ENCODE assay signal across 8 cellular contexts in genomic region chr5:159310492-159310891, GRCh38.
DNase-seq lines count a peak whose midpoint lies in the region; ATAC-seq and TF ChIP-seq lines count a peak whose summit lies in the region.

No MANE protein-coding gene starts in this region.

- DNase-seq in GM12865 (ENCODE audit: low read depth), result peak; percentile 13
- DNase-seq in NCI-H748 treated with DMSO at 0.1 percent for 48 hours (lab: John Stamatoyannopoulos, UW), result peak; percentile 27
- DNase-seq in brain microvascular endothelial cell, result peak; percentile 13
- no peak for DNase-seq in LoVo (ENCODE audit: low spot score)
- no peak for DNase-seq in NCI-H446 (lab: John Stamatoyannopoulos, UW)

- TF ChIP-seq CTCF in GM12865 (IDR thresholded peaks at IDR 0.05; ENCODE audit: insufficient read depth, low read depth, low read length, missing control alignments), result no peak
- TF ChIP-seq CTCF in brain microvascular endothelial cell (IDR thresholded peaks at IDR 0.05; ENCODE audit: low read depth, low read length, missing control alignments), result no peak

- H3K9ac ChIP-seq in mucosa of stomach (ENCODE audit: low read length), result peak overlapping the region; percentile 51

- H3K9me3 ChIP-seq in mucosa of stomach (ENCODE audit: control insufficient read depth, low read length), result no peaks in the 10 kb centered on the region

- H3K36me3 ChIP-seq in brain microvascular endothelial cell (replicated peaks) (no peaks in the 10 kb centered on the region), mucosa of stomach (ENCODE audit: control insufficient read depth, insufficient read depth, low read length) (no peaks in the 10 kb centered on the region)

- H3K27ac ChIP-seq in brain microvascular endothelial cell, result no peak overlapping the region

- peaks cover 5% of the 10 kb centered on the region for H3K4me1 ChIP-seq in mucosa of stomach (ENCODE audit: control insufficient read depth, insufficient read depth, low read length)

- no peak overlapping the region for H3K4me3 ChIP-seq in GM12865 (ENCODE audit: low read depth, low read length)
- H3K4me3 ChIP-seq in brain microvascular endothelial cell (ENCODE audit: low read depth, low read length), result peak overlapping the region; percentile 34
- no peak overlapping the region for H3K4me3 ChIP-seq in mucosa of stomach (ENCODE audit: low read length)

- in situ Hi-C loops in brain microvascular endothelial cell (cut with HindIII; ENCODE audit: low pct_ligation_motif_present, low sequenced_read_pairs), result no loop called here

- H3K27me3 ChIP-seq in brain microvascular endothelial cell (replicated peaks) (no peaks in the 10 kb centered on the region), mucosa of stomach (ENCODE audit: control insufficient read depth, insufficient read depth, low read length) (peaks cover 17% of the 10 kb centered on the region)

- ATAC-seq in HG03039 (IDR thresholded peaks at IDR 0.05; ENCODE audit: unreplicated experiment), result no peak
- no peak for ATAC-seq in HG02840 (IDR thresholded peaks at IDR 0.05; ENCODE audit: low FRiP score, unreplicated experiment)

Comparison
In these comparisons a context has a peak if more than half of its experiments do, and no peak if none do; other contexts are left out.
1. DNase-seq: peak in GM12865 (single experiment), NCI-H748 treated with DMSO at 0.1 percent for 48 hours (single experiment) and brain microvascular endothelial cell (single experiment); none in LoVo (single experiment) and NCI-H446 (0 of 2).